Comparison of ENCODE assay signal across 2 cellular contexts in the genomic region with DNA sequence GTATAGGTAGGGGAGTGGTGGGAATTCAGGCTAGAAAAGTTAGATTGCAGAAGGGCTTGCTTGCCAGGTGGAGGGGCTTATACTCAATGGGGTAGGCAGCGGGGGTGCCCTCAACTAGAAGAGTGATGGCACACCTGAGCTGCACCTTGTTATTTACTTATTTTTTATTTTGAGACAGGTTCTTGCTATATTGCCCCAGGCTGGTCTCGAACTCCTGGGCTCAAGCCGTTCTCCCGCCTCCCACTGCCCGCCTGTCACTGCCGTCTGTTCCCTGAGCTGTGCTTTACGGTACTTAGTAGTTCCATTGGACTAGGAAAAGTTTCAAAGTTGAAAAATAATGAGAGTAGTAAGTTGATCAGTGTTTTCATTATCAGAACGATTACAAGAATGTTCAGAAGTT.
TF ChIP-seq lines count a peak whose summit lies in the region.

No MANE protein-coding gene starts in this region.

TF ChIP-seq in SK-N-SH, 30 proteins besides CTCF, POLR2A, EP300 and RAD21 (continued from another document):
- TF ChIP-seq, protein P1, sequence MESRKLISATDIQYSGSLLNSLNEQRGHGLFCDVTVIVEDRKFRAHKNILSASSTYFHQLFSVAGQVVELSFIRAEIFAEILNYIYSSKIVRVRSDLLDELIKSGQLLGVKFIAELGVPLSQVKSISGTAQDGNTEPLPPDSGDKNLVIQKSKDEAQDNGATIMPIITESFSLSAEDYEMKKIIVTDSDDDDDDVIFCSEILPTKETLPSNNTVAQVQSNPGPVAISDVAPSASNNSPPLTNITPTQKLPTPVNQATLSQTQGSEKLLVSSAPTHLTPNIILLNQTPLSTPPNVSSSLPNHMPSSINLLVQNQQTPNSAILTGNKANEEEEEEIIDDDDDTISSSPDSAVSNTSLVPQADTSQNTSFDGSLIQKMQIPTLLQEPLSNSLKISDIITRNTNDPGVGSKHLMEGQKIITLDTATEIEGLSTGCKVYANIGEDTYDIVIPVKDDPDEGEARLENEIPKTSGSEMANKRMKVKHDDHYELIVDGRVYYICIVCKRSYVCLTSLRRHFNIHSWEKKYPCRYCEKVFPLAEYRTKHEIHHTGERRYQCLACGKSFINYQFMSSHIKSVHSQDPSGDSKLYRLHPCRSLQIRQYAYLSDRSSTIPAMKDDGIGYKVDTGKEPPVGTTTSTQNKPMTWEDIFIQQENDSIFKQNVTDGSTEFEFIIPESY (IDR thresholded peaks at IDR 0.05; ENCODE audit: borderline replicate concordance, low read depth) = no peak
- TF ChIP-seq JUND (IDR thresholded peaks at IDR 0.05) = no peak
- TF ChIP-seq GABPA (IDR thresholded peaks at IDR 0.05; ENCODE audit: low read depth) = no peak
- no peak for TF ChIP-seq FOXJ3 (CRISPR knock-in tag; IDR thresholded peaks at IDR 0.05)
- no peak for TF ChIP-seq FOSL2 (IDR thresholded peaks at IDR 0.05; ENCODE audit: borderline replicate concordance, low read depth)
- TF ChIP-seq EZH2phosphoT487 (IDR thresholded peaks at IDR 0.05; ENCODE audit: borderline replicate concordance, low read depth) = no peak
- no peak for TF ChIP-seq NRF1 (IDR thresholded peaks at IDR 0.05; ENCODE audit: low read depth, low read length)
- TF ChIP-seq TAF1 (IDR thresholded peaks at IDR 0.05; ENCODE audit: borderline replicate concordance, low read depth, low read length) = no peak
- no peak for TF ChIP-seq NFIC (IDR thresholded peaks at IDR 0.05; ENCODE audit: borderline replicate concordance)
TF ChIP-seq in SK-N-SH: peak in this region for 0.

TF ChIP-seq in SK-N-SH treated with all-trans-retinoic acid at 6 μM for 48 hours, 23 proteins besides CTCF, POLR2A, EP300 and RAD21 (continued from another document):
- TF ChIP-seq, protein P2, sequence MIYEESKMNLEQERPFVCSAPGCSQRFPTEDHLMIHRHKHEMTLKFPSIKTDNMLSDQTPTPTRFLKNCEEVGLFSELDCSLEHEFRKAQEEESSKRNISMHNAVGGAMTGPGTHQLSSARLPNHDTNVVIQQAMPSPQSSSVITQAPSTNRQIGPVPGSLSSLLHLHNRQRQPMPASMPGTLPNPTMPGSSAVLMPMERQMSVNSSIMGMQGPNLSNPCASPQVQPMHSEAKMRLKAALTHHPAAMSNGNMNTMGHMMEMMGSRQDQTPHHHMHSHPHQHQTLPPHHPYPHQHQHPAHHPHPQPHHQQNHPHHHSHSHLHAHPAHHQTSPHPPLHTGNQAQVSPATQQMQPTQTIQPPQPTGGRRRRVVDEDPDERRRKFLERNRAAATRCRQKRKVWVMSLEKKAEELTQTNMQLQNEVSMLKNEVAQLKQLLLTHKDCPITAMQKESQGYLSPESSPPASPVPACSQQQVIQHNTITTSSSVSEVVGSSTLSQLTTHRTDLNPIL (CRISPR knock-in tag; IDR thresholded peaks at IDR 0.05; ENCODE audit: low read depth) = no peak
- TF ChIP-seq PPARA (CRISPR knock-in tag; IDR thresholded peaks at IDR 0.05; ENCODE audit: borderline replicate concordance) (no peak), GLIS3 (CRISPR knock-in tag; IDR thresholded peaks at IDR 0.05) (no peak), OSR1 (CRISPR knock-in tag; IDR thresholded peaks at IDR 0.05) (no peak)
- TF ChIP-seq, protein P3, sequence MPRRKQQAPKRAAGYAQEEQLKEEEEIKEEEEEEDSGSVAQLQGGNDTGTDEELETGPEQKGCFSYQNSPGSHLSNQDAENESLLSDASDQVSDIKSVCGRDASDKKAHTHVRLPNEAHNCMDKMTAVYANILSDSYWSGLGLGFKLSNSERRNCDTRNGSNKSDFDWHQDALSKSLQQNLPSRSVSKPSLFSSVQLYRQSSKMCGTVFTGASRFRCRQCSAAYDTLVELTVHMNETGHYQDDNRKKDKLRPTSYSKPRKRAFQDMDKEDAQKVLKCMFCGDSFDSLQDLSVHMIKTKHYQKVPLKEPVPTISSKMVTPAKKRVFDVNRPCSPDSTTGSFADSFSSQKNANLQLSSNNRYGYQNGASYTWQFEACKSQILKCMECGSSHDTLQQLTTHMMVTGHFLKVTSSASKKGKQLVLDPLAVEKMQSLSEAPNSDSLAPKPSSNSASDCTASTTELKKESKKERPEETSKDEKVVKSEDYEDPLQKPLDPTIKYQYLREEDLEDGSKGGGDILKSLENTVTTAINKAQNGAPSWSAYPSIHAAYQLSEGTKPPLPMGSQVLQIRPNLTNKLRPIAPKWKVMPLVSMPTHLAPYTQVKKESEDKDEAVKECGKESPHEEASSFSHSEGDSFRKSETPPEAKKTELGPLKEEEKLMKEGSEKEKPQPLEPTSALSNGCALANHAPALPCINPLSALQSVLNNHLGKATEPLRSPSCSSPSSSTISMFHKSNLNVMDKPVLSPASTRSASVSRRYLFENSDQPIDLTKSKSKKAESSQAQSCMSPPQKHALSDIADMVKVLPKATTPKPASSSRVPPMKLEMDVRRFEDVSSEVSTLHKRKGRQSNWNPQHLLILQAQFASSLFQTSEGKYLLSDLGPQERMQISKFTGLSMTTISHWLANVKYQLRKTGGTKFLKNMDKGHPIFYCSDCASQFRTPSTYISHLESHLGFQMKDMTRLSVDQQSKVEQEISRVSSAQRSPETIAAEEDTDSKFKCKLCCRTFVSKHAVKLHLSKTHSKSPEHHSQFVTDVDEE (CRISPR knock-in tag; IDR thresholded peaks at IDR 0.05) = no peak
TF ChIP-seq in SK-N-SH treated with all-trans-retinoic acid at 6 μM for 48 hours: peak in this region for 0.
